Comparison of ENCODE assay signal across 1 cellular context in the genomic region with DNA sequence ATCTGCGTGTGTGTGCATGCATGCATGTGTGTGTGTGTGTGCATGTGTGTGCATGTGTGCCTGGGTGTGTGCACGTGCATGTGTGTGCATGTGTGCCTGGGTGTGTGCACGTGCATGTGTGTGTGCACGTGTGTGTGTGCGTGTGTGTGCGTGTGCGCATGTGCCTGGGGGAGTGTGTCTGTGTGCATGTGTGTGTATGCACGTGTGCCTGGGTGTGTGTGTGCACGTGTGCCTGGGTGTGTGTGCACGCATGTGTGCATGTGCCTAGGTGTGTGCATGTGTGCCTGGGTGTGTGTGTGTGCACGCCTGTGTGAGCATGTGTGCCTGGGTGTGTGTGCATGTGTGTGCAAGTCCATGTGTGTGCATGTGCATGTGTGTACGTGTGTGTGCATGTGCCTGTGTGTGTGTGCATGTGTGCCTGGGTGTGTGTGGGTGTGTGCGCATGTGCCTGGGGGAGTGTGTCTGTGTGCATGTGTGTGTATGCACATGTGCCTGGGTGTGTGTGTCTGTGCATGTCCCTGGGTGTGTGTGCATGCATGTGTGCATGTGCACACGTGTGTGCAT.
TF ChIP-seq lines count a peak whose summit lies in the region.

No MANE protein-coding gene starts in this region.

TF ChIP-seq in HepG2, 621 proteins besides CTCF, POLR2A, EP300 and RAD21:
- TF ChIP-seq AFF4 (CRISPR knock-in tag; IDR thresholded peaks at IDR 0.05), result no peak
- TF ChIP-seq, protein P1, sequence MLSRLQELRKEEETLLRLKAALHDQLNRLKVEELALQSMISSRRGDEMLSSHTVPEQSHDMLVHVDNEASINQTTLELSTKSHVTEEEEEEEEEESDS (CRISPR knock-in tag; IDR thresholded peaks at IDR 0.05; ENCODE audit: borderline replicate concordance), result no peak
- no peak for TF ChIP-seq ZNF138 (CRISPR knock-in tag; IDR thresholded peaks at IDR 0.05; ENCODE audit: low read depth)
- peak; percentile 94 for TF ChIP-seq MNT (IDR thresholded peaks at IDR 0.05)
